1 cellular context compared by ENCODE assay signal in the genomic region with DNA sequence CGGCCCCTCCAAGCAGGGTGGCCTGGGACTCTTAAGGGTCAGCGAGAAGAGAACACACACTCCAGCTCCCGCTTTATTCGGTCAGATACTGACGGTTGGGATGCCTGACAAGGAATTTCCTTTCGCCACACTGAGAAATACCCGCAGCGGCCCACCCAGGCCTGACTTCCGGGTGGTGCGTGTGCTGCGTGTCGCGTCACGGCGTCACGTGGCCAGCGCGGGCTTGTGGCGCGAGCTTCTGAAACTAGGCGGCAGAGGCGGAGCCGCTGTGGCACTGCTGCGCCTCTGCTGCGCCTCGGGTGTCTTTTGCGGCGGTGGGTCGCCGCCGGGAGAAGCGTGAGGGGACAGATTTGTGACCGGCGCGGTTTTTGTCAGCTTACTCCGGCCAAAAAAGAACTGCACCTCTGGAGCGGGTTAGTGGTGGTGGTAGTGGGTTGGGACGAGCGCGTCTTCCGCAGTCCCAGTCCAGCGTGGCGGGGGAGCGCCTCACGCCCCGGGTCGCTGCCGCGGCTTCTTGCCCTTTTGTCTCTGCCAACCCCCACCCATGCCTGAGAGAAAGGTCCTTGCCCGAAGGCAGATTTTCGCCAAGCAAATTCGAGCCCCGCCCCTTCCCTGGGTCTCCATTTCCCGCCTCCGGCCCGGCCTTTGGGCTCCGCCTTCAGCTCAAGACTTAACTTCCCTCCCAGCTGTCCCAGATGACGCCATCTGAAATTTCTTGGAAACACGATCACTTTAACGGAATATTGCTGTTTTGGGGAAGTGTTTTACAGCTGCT.
TF ChIP-seq lines count a peak whose summit lies in the region.

Gene BRCA2, plus strand, starts transcription at position 254 of the 775 bp plus-strand sequence. CDS start 953 bp downstream, outside the sequence.
A gene with protein sequence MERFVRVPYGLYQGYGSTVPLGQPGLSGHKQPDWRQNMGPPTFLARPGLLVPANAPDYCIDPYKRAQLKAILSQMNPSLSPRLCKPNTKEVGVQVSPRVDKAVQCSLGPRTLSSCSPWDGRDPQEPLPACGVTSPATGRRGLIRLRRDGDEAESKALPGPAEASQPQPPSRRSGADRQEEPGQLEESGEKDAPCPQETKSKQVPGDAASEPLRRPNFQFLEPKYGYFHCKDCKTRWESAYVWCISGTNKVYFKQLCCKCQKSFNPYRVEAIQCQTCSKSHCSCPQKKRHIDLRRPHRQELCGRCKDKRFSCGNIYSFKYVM (minus strand): TSS at position 109 of the 775 bp plus-strand sequence. CDS start 3,438 bp downstream, outside the sequence.

TF ChIP-seq in HepG2, 621 proteins besides CTCF, POLR2A, EP300 and RAD21 (continued from another document and continues in another):
- TF ChIP-seq CERS6 (CRISPR knock-in tag; IDR thresholded peaks at IDR 0.05), result no peak
- peak; percentile 38; the same call in 1 of the 2 replicates for TF ChIP-seq PATZ1 (CRISPR knock-in tag; IDR thresholded peaks at IDR 0.05)
- TF ChIP-seq ZBTB14 (CRISPR knock-in tag; IDR thresholded peaks at IDR 0.05), result peak; percentile 46; the same call in 1 of the 2 replicates
- peak; percentile 85 for TF ChIP-seq TARDBP (CRISPR knock-in tag; IDR thresholded peaks at IDR 0.05)
- peak; percentile 89 for TF ChIP-seq ZSCAN31 (CRISPR knock-in tag; IDR thresholded peaks at IDR 0.05; ENCODE audit: low read depth)
- TF ChIP-seq GATAD1 (CRISPR knock-in tag; IDR thresholded peaks at IDR 0.05), result peak; percentile 88
- peak; percentile 46; the same call in 1 of the 2 replicates for TF ChIP-seq ZNF704 (CRISPR knock-in tag; IDR thresholded peaks at IDR 0.05; ENCODE audit: borderline replicate concordance)
- TF ChIP-seq GABPB1 (CRISPR knock-in tag; IDR thresholded peaks at IDR 0.05), result peak; percentile 94
- TF ChIP-seq ZNF652 (CRISPR knock-in tag; IDR thresholded peaks at IDR 0.05; ENCODE audit: borderline replicate concordance, low read depth), result no peak
- TF ChIP-seq DMAP1 (CRISPR knock-in tag; IDR thresholded peaks at IDR 0.05), result peak; percentile 79; the same call in 1 of the 2 replicates
- peak; percentile 81; the same call in 1 of the 2 replicates for TF ChIP-seq YEATS4 (CRISPR knock-in tag; IDR thresholded peaks at IDR 0.05; ENCODE audit: borderline replicate concordance)
- TF ChIP-seq, protein P1, sequence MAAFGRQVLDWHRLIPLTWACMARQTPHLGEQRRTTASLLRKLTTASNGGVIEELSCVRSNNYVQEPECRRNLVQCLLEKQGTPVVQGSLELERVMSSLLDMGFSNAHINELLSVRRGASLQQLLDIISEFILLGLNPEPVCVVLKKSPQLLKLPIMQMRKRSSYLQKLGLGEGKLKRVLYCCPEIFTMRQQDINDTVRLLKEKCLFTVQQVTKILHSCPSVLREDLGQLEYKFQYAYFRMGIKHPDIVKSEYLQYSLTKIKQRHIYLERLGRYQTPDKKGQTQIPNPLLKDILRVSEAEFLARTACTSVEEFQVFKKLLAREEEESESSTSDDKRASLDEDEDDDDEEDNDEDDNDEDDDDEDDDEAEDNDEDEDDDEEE (CRISPR knock-in tag; IDR thresholded peaks at IDR 0.05), result 0 out of 2 replicates have a peak, but pooled peaks have one; percentile 13
- no peak for TF ChIP-seq ZNF713 (CRISPR knock-in tag; IDR thresholded peaks at IDR 0.05)
- peak; percentile 77 for TF ChIP-seq KDM5B (CRISPR knock-in tag; IDR thresholded peaks at IDR 0.05; ENCODE audit: borderline replicate concordance)
- TF ChIP-seq REPIN1 (CRISPR knock-in tag; IDR thresholded peaks at IDR 0.05; ENCODE audit: borderline replicate concordance, low read depth), result peak; percentile 58; the same call in 1 of the 2 replicates
- TF ChIP-seq, protein P2, sequence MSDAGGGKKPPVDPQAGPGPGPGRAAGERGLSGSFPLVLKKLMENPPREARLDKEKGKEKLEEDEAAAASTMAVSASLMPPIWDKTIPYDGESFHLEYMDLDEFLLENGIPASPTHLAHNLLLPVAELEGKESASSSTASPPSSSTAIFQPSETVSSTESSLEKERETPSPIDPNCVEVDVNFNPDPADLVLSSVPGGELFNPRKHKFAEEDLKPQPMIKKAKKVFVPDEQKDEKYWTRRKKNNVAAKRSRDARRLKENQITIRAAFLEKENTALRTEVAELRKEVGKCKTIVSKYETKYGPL (CRISPR knock-in tag; IDR thresholded peaks at IDR 0.05), result 0 out of 2 replicates have a peak, but pooled peaks have one; percentile 59
- TF ChIP-seq ZNF280B (CRISPR knock-in tag; IDR thresholded peaks at IDR 0.05; ENCODE audit: borderline replicate concordance), result peak; percentile 89
- 0 out of 2 replicates have a peak, but pooled peaks have one; percentile 23 for TF ChIP-seq GFI1 (CRISPR knock-in tag; IDR thresholded peaks at IDR 0.05; ENCODE audit: borderline replicate concordance)
- peak; percentile 51; the same call in 1 of the 2 replicates for TF ChIP-seq ZNF264 (CRISPR knock-in tag; IDR thresholded peaks at IDR 0.05)
- peak; percentile 91 for TF ChIP-seq MAX (IDR thresholded peaks at IDR 0.05)
- no peak for TF ChIP-seq NONO (IDR thresholded peaks at IDR 0.05)
- peak; percentile 68 for TF ChIP-seq NONO (CRISPR knock-in tag; conservative IDR thresholded peaks at IDR 0.05)
- TF ChIP-seq ARID3A (IDR thresholded peaks at IDR 0.05; ENCODE audit: low read depth, low read length), result no peak
- TF ChIP-seq GPN1 (CRISPR knock-in tag; IDR thresholded peaks at IDR 0.05; ENCODE audit: borderline replicate concordance), result no peak
- peak; percentile 82 for TF ChIP-seq ZNF574 (CRISPR knock-in tag; IDR thresholded peaks at IDR 0.05)
- TF ChIP-seq CBX1 (IDR thresholded peaks at IDR 0.05; ENCODE audit: low read depth), result peak; percentile 33
- peak; percentile 83 for TF ChIP-seq SRSF1 (optimal IDR thresholded peaks at IDR 0.05; ENCODE audit: low read depth, low read length)
- TF ChIP-seq DZIP1 (CRISPR knock-in tag; IDR thresholded peaks at IDR 0.05), result 0 out of 2 replicates have a peak, but pooled peaks have one; percentile 61
- TF ChIP-seq ZNF792 (CRISPR knock-in tag; IDR thresholded peaks at IDR 0.05), result peak; percentile 62; the same call in 1 of the 2 replicates
- peak; percentile 31; the same call in 1 of the 2 replicates for TF ChIP-seq CAMTA2 (CRISPR knock-in tag; IDR thresholded peaks at IDR 0.05; ENCODE audit: borderline replicate concordance)
